In genomic region chr15:82540984-82541431, GRCh38 we compare ENCODE assay signal across 7 cellular contexts. TPM values are rescaled to one million over a fixed set of nuclear protein-coding genes. Genes with fewer than 3 reads are reported as not detected.
A peak's percentile ranks its signal among the peaks of the same experiment; 100 is the strongest.
DNase-seq lines count a peak whose midpoint lies in the region; ATAC-seq and TF ChIP-seq lines count a peak whose summit lies in the region.

No MANE protein-coding gene starts in this region.

- H3K36me3 Mint-ChIP-seq in glutamatergic neuron (ENCODE audit: unreplicated experiment) = no peaks in the 10 kb centered on the region

- H3K4me3 Mint-ChIP-seq in glutamatergic neuron (ENCODE audit: unreplicated experiment) = peak overlapping the region; percentile 96

- peaks cover 5% of the 10 kb centered on the region for H3K27me3 Mint-ChIP-seq in glutamatergic neuron (ENCODE audit: unreplicated experiment)

- H3K27ac Mint-ChIP-seq in glutamatergic neuron (ENCODE audit: unreplicated experiment) = peak overlapping the region; percentile 94

- peak; percentile 1 for ATAC-seq in HG02759 (IDR thresholded peaks at IDR 0.05; ENCODE audit: unreplicated experiment)

- peaks cover 8% of the 10 kb centered on the region for H3K9me3 Mint-ChIP-seq in glutamatergic neuron (ENCODE audit: unreplicated experiment)

- intact Hi-C loops in prostate gland (cut with DNase I) = loop anchor here (5.0 kb wide), 1 partner anchor 271 kb away; no protein-coding TSS in a partner anchor

- peaks cover 3% of the 10 kb centered on the region for H3K4me1 Mint-ChIP-seq in glutamatergic neuron (ENCODE audit: low read depth, unreplicated experiment)

- TF ChIP-seq CTCF in glutamatergic neuron (IDR thresholded peaks at IDR 0.05; ENCODE audit: partially characterized antibody, unreplicated experiment) = no peak
- TF ChIP-seq CTCF in prostate gland (IDR thresholded peaks at IDR 0.05) = no peak

- peaks cover 0 to 3% of the 10 kb centered on the region in 2 donors for H3K36me3 ChIP-seq in prostate gland

- 23% methylated on average over 11 of the region's 11 CpGs for whole genome bisulfite sequencing in prostate gland

- H3K4me3 ChIP-seq in prostate gland = peak overlapping the region; percentile 64 to 71

- TF ChIP-seq POLR2A in prostate gland (IDR thresholded peaks at IDR 0.05) = no peak

- no peaks in the 10 kb centered on the region for H3K9me3 ChIP-seq in prostate gland

- H3K27me3 ChIP-seq in prostate gland (replicated peaks; ENCODE audit: insufficient read depth) = no peaks in the 10 kb centered on the region

- peak overlapping the region; percentile 81 to 85 for H3K27ac ChIP-seq in prostate gland

- H3K4me1 ChIP-seq in prostate gland (replicated peaks) = peaks cover 10% of the 10 kb centered on the region

- DNase-seq in activated CD8-positive, alpha-beta memory T cell treated with anti-CD3 and anti-CD28 coated beads, Interleukin-2, amount 50 U/mL, for 48 hours = peak; percentile 66
- peak; percentile 26 for DNase-seq in glutamatergic neuron
- no peak for DNase-seq in prostate gland (ENCODE audit: low spot score)
- no peak for DNase-seq in NCI-H446 (lab: John Stamatoyannopoulos, UW)
- DNase-seq in NCI-H526 (lab: John Stamatoyannopoulos, UW) = no peak
- no peak for DNase-seq in inferior parietal cortex (ENCODE audit: extremely low spot score)

RNA-seq across cellular contexts. Expression of gene RPS17, which starts 0.8 kb away (rescaled TPM):
- 874 TPM for total RNA-seq in glutamatergic neuron (ENCODE audit: unreplicated experiment)
- 1,000 to 10,000 TPM in 1 of 2 donors, 100 to 1,000 TPM in 1; 995 to 3,415 TPM for total RNA-seq in prostate gland

Comparison
In these comparisons a context has a peak if more than half of its experiments do, and no peak if none do; other contexts are left out.
1. DNase-seq: peak in activated CD8-positive, alpha-beta memory T cell treated with anti-CD3 and anti-CD28 coated beads, Interleukin-2, amount 50 U/mL, for 48 hours (single experiment) and glutamatergic neuron (single experiment); none in prostate gland (single experiment), NCI-H446 (0 of 2), NCI-H526 (0 of 2) and inferior parietal cortex (single experiment).